ENCODE assay signal across 8 cellular contexts in genomic region chr6:151475653-151476523, GRCh38. TPM values are rescaled to one million over a fixed set of nuclear protein-coding genes. Genes with fewer than 3 reads are reported as not detected.
DNase-seq lines count a peak whose midpoint lies in the region; ATAC-seq and TF ChIP-seq lines count a peak whose summit lies in the region.

No MANE protein-coding gene starts in this region.

- H3K27ac Mint-ChIP-seq in activated T-cell treated with anti-CD3 and anti-CD28 coated beads, Interleukin-2, amount 50 U/mL, for 72 hours: no peak overlapping the region

- no peaks in the 10 kb centered on the region for H3K4me1 Mint-ChIP-seq in activated T-cell treated with anti-CD3 and anti-CD28 coated beads, Interleukin-2, amount 50 U/mL, for 72 hours (ENCODE audit: low read depth)

- intact Hi-C loops in left ventricle myocardium superior (cut with micrococcal nuclease): no loop called here

- no peak overlapping the region for H3K4me3 ChIP-seq in cardiac muscle cell

- peak; percentile 66 to 69 for DNase-seq in cardiac muscle cell (ENCODE audit: low read depth in 1 of 2, low spot score in 1 of 2)
- no peak for DNase-seq in left ventricle myocardium superior
- DNase-seq in NCI-H69 (lab: John Stamatoyannopoulos, UW): peak; percentile 73
- peak; percentile 36 to 50 for DNase-seq in activated T-cell treated with anti-CD3 and anti-CD28 coated beads, Interleukin-2, amount 50 U/mL, for 72 hours
- peak; percentile 41 for DNase-seq in germinal center (ENCODE audit: low spot score)
- peak; percentile 62 for DNase-seq in retina

- H3K27ac ChIP-seq in cardiac muscle cell: no peak overlapping the region

- no peaks in the 10 kb centered on the region for H3K36me3 ChIP-seq in cardiac muscle cell

- peak; percentile 73 for TF ChIP-seq CTCF in cardiac muscle cell (IDR thresholded peaks at IDR 0.05; ENCODE audit: low read depth, low read length)

- ATAC-seq in left ventricle myocardium superior (no peak), HG02981 (IDR thresholded peaks at IDR 0.05; ENCODE audit: unreplicated experiment) (peak; percentile 48), GM21825 (IDR thresholded peaks at IDR 0.05; ENCODE audit: unreplicated experiment) (no peak)
- no peak for ATAC-seq in activated T-cell treated with anti-CD3 and anti-CD28 coated beads, Interleukin-2, amount 50 U/mL, for 72 hours (replicated peaks in 1 of 2)

- no peaks in the 10 kb centered on the region for H3K9me3 ChIP-seq in cardiac muscle cell (ENCODE audit: low read depth)

- no peaks in the 10 kb centered on the region for H3K36me3 Mint-ChIP-seq in activated T-cell treated with anti-CD3 and anti-CD28 coated beads, Interleukin-2, amount 50 U/mL, for 72 hours (ENCODE audit: insufficient read depth in 2 of 2)

- no peaks in the 10 kb centered on the region for H3K9me3 Mint-ChIP-seq in activated T-cell treated with anti-CD3 and anti-CD28 coated beads, Interleukin-2, amount 50 U/mL, for 72 hours

- H3K27me3 ChIP-seq in cardiac muscle cell: no peaks in the 10 kb centered on the region

- H3K4me1 ChIP-seq in cardiac muscle cell (ENCODE audit: low read depth): no peaks in the 10 kb centered on the region

- H3K4me3 Mint-ChIP-seq in activated T-cell treated with anti-CD3 and anti-CD28 coated beads, Interleukin-2, amount 50 U/mL, for 72 hours: peak overlapping the region in 1 of 2 donors; percentile 44

- no peaks in the 10 kb centered on the region for H3K27me3 Mint-ChIP-seq in activated T-cell treated with anti-CD3 and anti-CD28 coated beads, Interleukin-2, amount 50 U/mL, for 72 hours (ENCODE audit: low read depth)

RNA-seq across cellular contexts. Expression of gene CCDC170, which starts 17.9 kb away (rescaled TPM):
- total RNA-seq in cardiac muscle cell: 0.03 and 0.14 TPM in 2 replicates
- polyA plus RNA-seq in cardiac muscle cell: not detected in 2 replicates
- total RNA-seq in left ventricle myocardium superior: 0.47 TPM
- total RNA-seq in activated T-cell treated with anti-CD3 and anti-CD28 coated beads, Interleukin-2, amount 50 U/mL, for 72 hours: not detected

RNA-seq across cellular contexts. Expression of gene RMND1, which starts 24.0 kb away (rescaled TPM):
- 12.2 and 17.2 TPM in 2 replicates for total RNA-seq in cardiac muscle cell
- polyA plus RNA-seq in cardiac muscle cell: 19.3 and 21.4 TPM in 2 replicates
- 18.7 TPM for total RNA-seq in left ventricle myocardium superior
- total RNA-seq in activated T-cell treated with anti-CD3 and anti-CD28 coated beads, Interleukin-2, amount 50 U/mL, for 72 hours: 10 to 100 TPM; 22.7 to 26.6 TPM
